8 cellular contexts compared by ENCODE assay signal in genomic region chr1:6200188-6200809, GRCh38. TPM values are rescaled to one million over a fixed set of nuclear protein-coding genes. Genes with fewer than 3 reads are reported as not detected.
DNase-seq lines count a peak whose midpoint lies in the region; ATAC-seq and TF ChIP-seq lines count a peak whose summit lies in the region.

No MANE protein-coding gene starts in this region.

- no peaks in the 10 kb centered on the region for H3K9me3 Mint-ChIP-seq in Calu3 (ENCODE audit: low read depth, unreplicated experiment)
- H3K9me3 Mint-ChIP-seq in effector memory CD8-positive, alpha-beta T cell = no peaks in the 10 kb centered on the region

- H4K20me1 ChIP-seq in OCI-LY1 (ENCODE audit: insufficient read depth, low read length) (peaks cover 2% of the 10 kb centered on the region; the same call in 1 of the 2 replicates), osteoblast (ENCODE audit: insufficient read depth, low read length) (peaks cover 17% of the 10 kb centered on the region)

- H3K4me1 ChIP-seq in OCI-LY1 (ENCODE audit: insufficient read depth, low read length, severe bottlenecking) (peaks cover 27% of the 10 kb centered on the region), osteoblast (ENCODE audit: insufficient read depth, low read length) (peaks cover 18% of the 10 kb centered on the region)

- H3F3A ChIP-seq in OCI-LY1 (ENCODE audit: insufficient read depth, low read length) = no peaks in the 10 kb centered on the region

- H3K27ac ChIP-seq in OCI-LY1 (ENCODE audit: low read depth, low read length, poor library complexity, severe bottlenecking) = peak overlapping the region; percentile 41
- H3K27ac ChIP-seq in osteoblast (ENCODE audit: low read depth, low read length) = peak overlapping the region; percentile 85

- no peaks in the 10 kb centered on the region for H3K9me3 ChIP-seq in OCI-LY1 (ENCODE audit: low read length)
- no peaks in the 10 kb centered on the region for H3K9me3 ChIP-seq in osteoblast (ENCODE audit: low read depth, low read length)

- TF ChIP-seq CTCF in Calu3 (IDR thresholded peaks at IDR 0.05; ENCODE audit: unreplicated experiment) (no peak), OCI-LY1 (IDR thresholded peaks at IDR 0.05; ENCODE audit: low read length) (no peak), osteoblast (IDR thresholded peaks at IDR 0.05; ENCODE audit: extremely low read depth, low read depth, low read length) (no peak)

- H3K4me3 ChIP-seq in OCI-LY1 (ENCODE audit: low read depth, low read length, poor library complexity, severe bottlenecking) (peak overlapping the region; percentile 92), osteoblast (ENCODE audit: insufficient read depth, low read length) (peak overlapping the region; percentile 88)

- H3K4me1 Mint-ChIP-seq in Calu3 (ENCODE audit: low read depth, unreplicated experiment) = peaks cover 19% of the 10 kb centered on the region
- peaks cover 37 to 40% of the 10 kb centered on the region in 2 donors for H3K4me1 Mint-ChIP-seq in effector memory CD8-positive, alpha-beta T cell (ENCODE audit: low read depth in 2 of 2)

- H3K27ac Mint-ChIP-seq in Calu3 (ENCODE audit: unreplicated experiment) = peak overlapping the region; percentile 62
- peak overlapping the region; percentile 85 to 93 for H3K27ac Mint-ChIP-seq in effector memory CD8-positive, alpha-beta T cell

- intact Hi-C loops in Calu3 (cut with micrococcal nuclease; ENCODE audit: unreplicated experiment) = no loop called here

- peaks cover 46% of the 10 kb centered on the region for H3K36me3 Mint-ChIP-seq in Calu3 (ENCODE audit: insufficient read depth, unreplicated experiment)
- H3K36me3 Mint-ChIP-seq in effector memory CD8-positive, alpha-beta T cell (ENCODE audit: insufficient read depth) = peaks cover 34% of the 10 kb centered on the region

- H2AFZ ChIP-seq in OCI-LY1 (ENCODE audit: low read length) (0 out of 2 replicates have a peak overlapping the region, but pooled peaks have one; percentile 9), osteoblast (ENCODE audit: low read length) (peak overlapping the region; percentile 77)

- no peaks in the 10 kb centered on the region for H3K27me3 Mint-ChIP-seq in Calu3 (ENCODE audit: unreplicated experiment)
- H3K27me3 Mint-ChIP-seq in effector memory CD8-positive, alpha-beta T cell = no peaks in the 10 kb centered on the region

- H3K9ac ChIP-seq in OCI-LY1 (ENCODE audit: low read length) = peak overlapping the region; percentile 96

- no peaks in the 10 kb centered on the region for H3K27me3 ChIP-seq in OCI-LY1 (ENCODE audit: insufficient read depth, low read length)
- no peaks in the 10 kb centered on the region for H3K27me3 ChIP-seq in osteoblast (ENCODE audit: insufficient read depth, low read length)

- BruUV-seq in Calu3 (replicated peaks; lab: Mats Ljungman, UMichigan) = no TSS peak

- peak overlapping the region; percentile 79 for H3K4me3 Mint-ChIP-seq in Calu3 (ENCODE audit: low read depth, unreplicated experiment)
- H3K4me3 Mint-ChIP-seq in effector memory CD8-positive, alpha-beta T cell = peak overlapping the region; percentile 87 to 91

- no peaks in the 10 kb centered on the region for H3K9me2 ChIP-seq in OCI-LY1 (ENCODE audit: low read depth, low read length)

- CTCF ChIA-PET in Calu3 (lab: Charles Lee) = no interaction called here

- DNase-seq in Calu3 (no peak), osteoblast (ENCODE audit: insufficient read length, low spot score, missing footprints) (no peak), HPDE6-E6E7 (ENCODE audit: extremely low spot score) (no peak)
- no peak for DNase-seq in effector memory CD8-positive, alpha-beta T cell
- DNase-seq in activated effector memory CD4-positive, alpha-beta T cell treated with anti-CD3 and anti-CD28 coated beads, Interleukin-2, amount 50 U/mL, for 16 hours = no peak

- no peak for ATAC-seq in effector memory CD8-positive, alpha-beta T cell (replicated peaks)
- no peak for ATAC-seq in GM19351 (IDR thresholded peaks at IDR 0.05; ENCODE audit: unreplicated experiment)
- no peak for ATAC-seq in GM19455 (IDR thresholded peaks at IDR 0.05; ENCODE audit: unreplicated experiment)

- H3K79me2 ChIP-seq in OCI-LY1 (ENCODE audit: insufficient read depth, low read length) (peaks cover 40% of the 10 kb centered on the region), osteoblast (ENCODE audit: insufficient read depth, low read length) (peaks cover 43% of the 10 kb centered on the region)

- peak overlapping the region; percentile 91 for H3K4me2 ChIP-seq in OCI-LY1 (ENCODE audit: low read length)
- peak overlapping the region; percentile 83 for H3K4me2 ChIP-seq in osteoblast (ENCODE audit: insufficient read depth, low read length)

- H3K36me3 ChIP-seq in OCI-LY1 (ENCODE audit: insufficient read depth, low read length) (peaks cover 29% of the 10 kb centered on the region), osteoblast (ENCODE audit: insufficient read depth, low read length) (peaks cover 21% of the 10 kb centered on the region)

RNA-seq across cellular contexts. Expression of gene RPL22, which starts 0.9 kb away (rescaled TPM):
- total RNA-seq in Calu3 (2022) (256 and 259 TPM in 2 replicates), osteoblast (93.0 and 99.3 TPM in 2 replicates)

RNA-seq across cellular contexts. Expression of gene RNF207, which starts 5.6 kb away (rescaled TPM):
- total RNA-seq in Calu3 (2022) (146 and 160 TPM in 2 replicates), osteoblast (10.6 and 42.7 TPM in 2 replicates)

RNA-seq across cellular contexts. Expression of gene CHD5, which starts 20.2 kb away (rescaled TPM):
- 0.27 and 0.28 TPM in 2 replicates for total RNA-seq in Calu3 (2022)
- under 0.01 TPM in 1 of 2 replicates, not detected in the other for total RNA-seq in osteoblast

RNA-seq across cellular contexts. Expression of gene ICMT, which starts 35.5 kb away (rescaled TPM):
- 54.5 and 56.2 TPM in 2 replicates for total RNA-seq in Calu3 (2022)
- total RNA-seq in osteoblast = 60.8 and 63.6 TPM in 2 replicates

RNA-seq across cellular contexts. Expression of gene HES3, which starts 43.7 kb away (rescaled TPM):
- total RNA-seq in Calu3 (2022) = not detected in 2 replicates
- total RNA-seq in osteoblast = not detected in 2 replicates
